3 cellular contexts compared by ENCODE assay signal in genomic region chr3:125957020-125957419, GRCh38. TPM values are rescaled to one million over a fixed set of nuclear protein-coding genes. Genes with fewer than 3 reads are reported as not detected.
"Had no signal": no experiment of that assay in that cellular context is flagged by ENCODE, and none has a peak within 500 bp of the region (broad histone marks: within the 10 kb centered on the region; RNA-seq: fewer than 3 reads in every experiment).

No MANE protein-coding gene starts in this region.

RNA-seq across cellular contexts. Expression of gene ROPN1B, which starts 12.0 kb away (rescaled TPM):
- total RNA-seq: LHCN-M2, MCF 10A, NCI-H460 had no signal
